Comparison of ENCODE assay signal across 10 cellular contexts in genomic region chr17:63523256-63523869, GRCh38. TPM values are rescaled to one million over a fixed set of nuclear protein-coding genes. Genes with fewer than 3 reads are reported as not detected.
DNase-seq lines count a peak whose midpoint lies in the region; ATAC-seq and TF ChIP-seq lines count a peak whose summit lies in the region.
"Had no signal": no experiment of that assay in that cellular context is flagged by ENCODE, and none has a peak within 500 bp of the region (broad histone marks: within the 10 kb centered on the region; RNA-seq: fewer than 3 reads in every experiment).

Gene KCNH6, plus strand, starts transcription at chr17:63523358. Its CDS starts 56 bp downstream, at chr17:63523414.

- 30% methylated on average over 9 of the region's 38 CpGs for WGBS in hepatocyte (ENCODE audit: low lambda C conversion rate, missing lambda C conversion rate)
- 33 to 50% methylated on average over 5 to 12 of the region's 38 CpGs for WGBS in esophagus squamous epithelium, 2 donors
- WGBS in sigmoid colon, 2 donors, result 9 to 10% methylated on average over 38 of the region's 38 CpGs

- intact Hi-C loops in esophagus squamous epithelium (cut with DNase I) (no loop called here), sigmoid colon (cut with DNase I) (no loop called here)

- no peaks in the 10 kb centered on the region for H3K36me3 ChIP-seq in RWPE2 (ENCODE audit: low read depth)
- H3K36me3 ChIP-seq in hepatocyte (replicated peaks; ENCODE audit: insufficient read depth, low read depth), result no peaks in the 10 kb centered on the region
- H3K36me3 ChIP-seq in esophagus squamous epithelium, result no peaks in the 10 kb centered on the region
- H3K36me3 ChIP-seq in sigmoid colon, result no peaks in the 10 kb centered on the region
- H3K36me3 ChIP-seq: SJCRH30 had no signal

- peak; percentile 52; the same call in 2 of the 3 replicates for ATAC-seq in RWPE2 (ENCODE audit: low read depth)

- H2AFZ ChIP-seq in hepatocyte, result no peak within 1 kb of the TSS

- H3K9me3 ChIP-seq in RWPE2 (ENCODE audit: severe bottlenecking) (no peaks in the 10 kb centered on the region), hepatocyte (ENCODE audit: low read depth) (no peaks in the 10 kb centered on the region), esophagus squamous epithelium (no peaks in the 10 kb centered on the region), sigmoid colon (no peaks in the 10 kb centered on the region)
- H3K9me3 ChIP-seq: SJCRH30 had no signal

- H3K4me1 ChIP-seq in RWPE2 (ENCODE audit: insufficient read depth, poor library complexity, severe bottlenecking) (no peaks in the 10 kb centered on the region), hepatocyte (ENCODE audit: insufficient read depth) (peaks cover 3% of the 10 kb centered on the region), esophagus squamous epithelium (peaks cover 0 to 9% (median 5%) of the 10 kb centered on the region in 3 donors), sigmoid colon (peaks cover 0 to 9% (median 2%) of the 10 kb centered on the region in 4 donors)
- H3K4me1 ChIP-seq: SJCRH30 had no signal

- no peaks in the 10 kb centered on the region for H4K20me1 ChIP-seq in hepatocyte (ENCODE audit: insufficient read depth, poor library complexity, severe bottlenecking)

- H3K27ac ChIP-seq in RWPE2 (ENCODE audit: poor library complexity, severe bottlenecking) (no peak within 1 kb of the TSS), hepatocyte (no peak within 1 kb of the TSS), esophagus squamous epithelium (no peak within 1 kb of the TSS), sigmoid colon (no peak within 1 kb of the TSS)
- H3K27ac ChIP-seq: SJCRH30 had no signal

- H3K27me3 ChIP-seq in RWPE2 (ENCODE audit: insufficient read depth, poor library complexity, severe bottlenecking), result peaks cover 3% of the 10 kb centered on the region
- H3K27me3 ChIP-seq in hepatocyte, result peaks cover 22% of the 10 kb centered on the region
- H3K27me3 ChIP-seq in esophagus squamous epithelium, result peaks cover 0 to 84% (median 0%) of the 10 kb centered on the region in 4 donors
- H3K27me3 ChIP-seq in sigmoid colon, result peaks cover 6 to 30% (median 7%) of the 10 kb centered on the region in 3 donors
- H3K27me3 ChIP-seq: SJCRH30 had no signal

- DNase-seq in NCI-H2227 (lab: John Stamatoyannopoulos, UW; ENCODE audit: unreplicated experiment) (peak; percentile 52), NCI-H2227 treated with DMSO at 0.1 percent for 48 hours (lab: John Stamatoyannopoulos, UW) (no peak), RWPE2 (ENCODE audit: low spot score) (no peak), hepatocyte (ENCODE audit: low spot score) (no peak), skeletal muscle cell (ENCODE audit: low read depth) (no peak), middle frontal gyrus (ENCODE audit: extremely low spot score, low spot score) (no peak), esophagus squamous epithelium (lab: John Stamatoyannopoulos, UW) (no peak), sigmoid colon (no peak)

- TF ChIP-seq CTCF in RWPE2 (IDR thresholded peaks at IDR 0.05; ENCODE audit: poor library complexity, severe bottlenecking) (no peak), hepatocyte (IDR thresholded peaks at IDR 0.05; ENCODE audit: poor library complexity) (no peak), esophagus squamous epithelium (IDR thresholded peaks at IDR 0.05) (no peak), sigmoid colon (IDR thresholded peaks at IDR 0.05) (no peak)

- no peaks in the 10 kb centered on the region for H3K9me2 ChIP-seq in hepatocyte (replicated peaks; ENCODE audit: insufficient read depth)

- TF ChIP-seq POLR2A in esophagus squamous epithelium (IDR thresholded peaks at IDR 0.05) (no peak), sigmoid colon (IDR thresholded peaks at IDR 0.05) (no peak)

- no peak within 1 kb of the TSS for H3K4me3 ChIP-seq in RWPE2 (ENCODE audit: severe bottlenecking)
- no peak within 1 kb of the TSS for H3K4me3 ChIP-seq in hepatocyte
- H3K4me3 ChIP-seq in skeletal muscle cell (ENCODE audit: low read depth, low read length), result peak within 1 kb of the TSS; percentile 29
- H3K4me3 ChIP-seq in esophagus squamous epithelium, result peak within 1 kb of the TSS in 2 of 4 donors; percentile 26 to 42
- peak within 1 kb of the TSS in 2 of 4 donors; percentile 15 to 26 for H3K4me3 ChIP-seq in sigmoid colon
- H3K4me3 ChIP-seq: SJCRH30 had no signal

- no peak for TF ChIP-seq EP300 in sigmoid colon (IDR thresholded peaks at IDR 0.05)

- H3K79me2 ChIP-seq in hepatocyte, result no peaks in the 10 kb centered on the region

- peak within 1 kb of the TSS; percentile 86 for H3K4me2 ChIP-seq in hepatocyte

RNA-seq across cellular contexts. Expression of gene KCNH6, which starts in this region (rescaled TPM):
- total RNA-seq in hepatocyte (0.28 and 0.33 TPM in 2 replicates), esophagus squamous epithelium (not detected), sigmoid colon (not detected)
- polyA plus RNA-seq in hepatocyte (0.36 TPM in 1 of 2 replicates, not detected in the other), sigmoid colon (under 1 TPM in 1 of 3 donors, not detected in 2; 0.13 TPM)
- total RNA-seq: SJCRH30, skeletal muscle tissue had no signal
